10 cellular contexts compared by ENCODE assay signal in genomic region chr19:41530761-41531301, GRCh38. TPM values are rescaled to one million over a fixed set of nuclear protein-coding genes. Genes with fewer than 3 reads are reported as not detected.
DNase-seq lines count a peak whose midpoint lies in the region; ATAC-seq and TF ChIP-seq lines count a peak whose summit lies in the region.
"Had no signal": no experiment of that assay in that cellular context is flagged by ENCODE, and none has a peak within 500 bp of the region (broad histone marks: within the 10 kb centered on the region; RNA-seq: fewer than 3 reads in every experiment).

No MANE protein-coding gene starts in this region.

- ATAC-seq in Right ventricle myocardium inferior (peak; percentile 57), right lobe of liver (peak; percentile 33 to 57 (median 51)), aorta (ENCODE audit: low FRiP score) (peak; percentile 39), HG03196 (IDR thresholded peaks at IDR 0.05; ENCODE audit: unreplicated experiment) (no peak)

- H3K4me3 ChIP-seq in adrenal gland: peak overlapping the region in 1 of 4 donors; percentile 24
- no peak overlapping the region for H3K4me3 ChIP-seq in right lobe of liver
- no peak overlapping the region for H3K4me3 ChIP-seq in aorta (ENCODE audit: low read length in 2 of 2)

- H3K27me3 ChIP-seq in adrenal gland: no peaks in the 10 kb centered on the region
- peaks cover 0 to 5% of the 10 kb centered on the region in 2 donors for H3K27me3 ChIP-seq in right lobe of liver
- no peaks in the 10 kb centered on the region for H3K27me3 ChIP-seq in aorta (ENCODE audit: control insufficient read depth in 1 of 2, insufficient read depth in 2 of 2, low read length in 1 of 2)

- H3K27ac ChIP-seq in adrenal gland (peak overlapping the region in 4 of 5 donors; percentile 27 to 91 (median 70)), right lobe of liver (peak overlapping the region; percentile 36 to 67 (median 38)), aorta (ENCODE audit: low read depth in 1 of 2, low read length in 2 of 2) (no peak overlapping the region)

- no peak for TF ChIP-seq POLR2A in adrenal gland (IDR thresholded peaks at IDR 0.05)
- TF ChIP-seq POLR2A in right lobe of liver (IDR thresholded peaks at IDR 0.05): no peak

- peaks cover 0 to 7% of the 10 kb centered on the region in 2 donors for H3K4me1 ChIP-seq in adrenal gland (replicated peaks in 1 of 2)
- H3K4me1 ChIP-seq in right lobe of liver: no peaks in the 10 kb centered on the region
- H3K4me1 ChIP-seq in aorta (ENCODE audit: control insufficient read depth in 1 of 2, insufficient read depth in 2 of 2, low read length in 2 of 2): no peaks in the 10 kb centered on the region

- no peak for DNase-seq in Right ventricle myocardium inferior (ENCODE audit: missing footprints)
- no peak for DNase-seq in cardiac septum (ENCODE audit: low spot score)
- DNase-seq in adrenal gland: peak in 6 of 7 donors; percentile 21 to 65 (median 44)
- no peak for DNase-seq in right lobe of liver
- DNase-seq in aorta: no peak
- no peak for DNase-seq in RKO (ENCODE audit: low spot score)
- DNase-seq in stimulated activated CD4-positive, alpha-beta T cell treated with anti-CD3 and anti-CD28 coated beads, Interleukin-4, amount 100 ng/mL, for 4 hours: no peak
- DNase-seq: NCI-H1105 treated with DMSO at 0.1 percent for 48 hours had no signal

- H3K36me3 ChIP-seq in adrenal gland (replicated peaks in 1 of 2) (no peaks in the 10 kb centered on the region), right lobe of liver (no peaks in the 10 kb centered on the region), aorta (ENCODE audit: control insufficient read depth in 1 of 2, insufficient read depth in 2 of 2, low read length in 1 of 2) (no peaks in the 10 kb centered on the region)

- intact Hi-C loops in Right ventricle myocardium inferior (cut with DNase I): loop anchor here (1.0 kb wide), 1 partner anchor 31 kb away; no protein-coding TSS in a partner anchor
- intact Hi-C loops in cardiac septum (cut with DNase I): loop anchor here (1.0 kb wide), 1 partner anchor 52 kb away; no protein-coding TSS in a partner anchor
- intact Hi-C loops in adrenal gland (cut with DNase I): loop anchor here in 1 of 2 donors (10.0 kb wide), 1 partner anchor 86 kb away; the partner anchor contains the start of gene ERICH4
- intact Hi-C loops in right lobe of liver (cut with DNase I): no loop called here
- intact Hi-C loops in aorta (cut with DNase I): no loop called here

- no peak for TF ChIP-seq CTCF in adrenal gland (IDR thresholded peaks at IDR 0.05)
- TF ChIP-seq CTCF in right lobe of liver (IDR thresholded peaks at IDR 0.05): no peak

- 48 to 58% (median 49%) methylated on average over 8 of the region's 8 CpGs for WGBS in adrenal gland, 4 donors
- WGBS in right lobe of liver (ENCODE audit: insufficient coverage, low coverage, low lambda C conversion rate, missing lambda C conversion rate): 39% methylated on average over 8 of the region's 8 CpGs
- 69 to 76% methylated on average over 8 of the region's 8 CpGs for WGBS in aorta, 2 donors

- H3K9me3 ChIP-seq in adrenal gland (replicated peaks in 1 of 3): no peaks in the 10 kb centered on the region
- no peaks in the 10 kb centered on the region for H3K9me3 ChIP-seq in right lobe of liver
- peaks cover 4% of the 10 kb centered on the region for H3K9me3 ChIP-seq in aorta (ENCODE audit: control insufficient read depth, low read length)

RNA-seq across cellular contexts. Expression of gene CEACAM21, which starts 45.1 kb away (rescaled TPM):
- total RNA-seq in Right ventricle myocardium inferior: 0.76 TPM
- total RNA-seq in cardiac septum: 0.27 TPM
- total RNA-seq in adrenal gland: 1 to 10 TPM in 7 of 8 donors, not detected in 1; 1.2 to 4.7 (median 2.9) TPM
- 1 to 10 TPM; 1.2 to 1.7 (median 1.5) TPM for polyA plus RNA-seq in adrenal gland
- 1 to 10 TPM in 3 of 6 experiments, under 1 TPM in 2, not detected in 1; 0.49 to 1.4 (median 1.2) TPM for total RNA-seq in right lobe of liver
- 1 to 10 TPM; 1.6 to 3.1 TPM for total RNA-seq in aorta
- polyA plus RNA-seq in aorta: under 1 TPM in 1 of 2 donors, not detected in 1; 0.38 TPM
- total RNA-seq: Daoy had no signal

Comparison
In these comparisons a context has a peak if more than half of its experiments do, and no peak if none do; other contexts are left out.
1. DNase-seq: peak in adrenal gland (6 of 7); none in Right ventricle myocardium inferior (single experiment), cardiac septum (single experiment), right lobe of liver (0 of 3), aorta (0 of 2), RKO (single experiment) and stimulated activated CD4-positive, alpha-beta T cell treated with anti-CD3 and anti-CD28 coated beads, Interleukin-4, amount 100 ng/mL, for 4 hours (0 of 2).
2. H3K27ac ChIP-seq: peak in adrenal gland (4 of 5) and right lobe of liver (3 of 3); none in aorta (0 of 2).
3. intact Hi-C loops: an anchor here in Right ventricle myocardium inferior (1.0 kb wide) and cardiac septum (1.0 kb wide); none called in right lobe of liver and aorta.